ENCODE assay signal across 1 cellular context in the genomic region with DNA sequence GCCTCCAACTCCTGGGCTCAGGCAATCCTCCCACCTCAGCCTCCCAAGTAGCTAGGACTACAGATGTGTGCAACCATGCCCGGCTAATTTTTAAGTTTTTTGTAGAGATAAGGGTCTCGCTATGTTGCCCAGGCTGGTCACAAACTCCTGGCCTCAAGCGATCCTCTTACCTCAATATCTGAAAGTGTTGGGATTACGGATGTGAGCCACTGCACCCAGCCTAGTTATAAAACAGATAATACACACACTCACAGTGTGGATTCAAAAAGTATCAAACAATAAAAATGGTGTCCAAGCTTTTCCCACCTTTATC.
TF ChIP-seq lines count a peak whose summit lies in the region.

No MANE protein-coding gene starts in this region.

TF ChIP-seq in K562, 482 proteins besides CTCF, POLR2A, EP300 and RAD21 (continued from another document):
- TF ChIP-seq, protein P1, sequence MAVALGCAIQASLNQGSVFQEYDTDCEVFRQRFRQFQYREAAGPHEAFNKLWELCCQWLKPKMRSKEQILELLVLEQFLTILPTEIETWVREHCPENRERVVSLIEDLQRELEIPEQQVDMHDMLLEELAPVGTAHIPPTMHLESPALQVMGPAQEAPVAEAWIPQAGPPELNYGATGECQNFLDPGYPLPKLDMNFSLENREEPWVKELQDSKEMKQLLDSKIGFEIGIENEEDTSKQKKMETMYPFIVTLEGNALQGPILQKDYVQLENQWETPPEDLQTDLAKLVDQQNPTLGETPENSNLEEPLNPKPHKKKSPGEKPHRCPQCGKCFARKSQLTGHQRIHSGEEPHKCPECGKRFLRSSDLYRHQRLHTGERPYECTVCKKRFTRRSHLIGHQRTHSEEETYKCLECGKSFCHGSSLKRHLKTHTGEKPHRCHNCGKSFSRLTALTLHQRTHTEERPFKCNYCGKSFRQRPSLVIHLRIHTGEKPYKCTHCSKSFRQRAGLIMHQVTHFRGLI (CRISPR knock-in tag; IDR thresholded peaks at IDR 0.05): no peak
- TF ChIP-seq FOSL1 (tag; conservative IDR thresholded peaks at IDR 0.05) (no peak), SMARCA5 (IDR thresholded peaks at IDR 0.05) (0 out of 2 replicates have a peak, but pooled peaks have one; percentile 12), HNRNPH1 (optimal IDR thresholded peaks at IDR 0.05; ENCODE audit: low read depth, low read length) (no peak), ZNF561 (CRISPR knock-in tag; conservative IDR thresholded peaks at IDR 0.05) (no peak), ZBED1 (IDR thresholded peaks at IDR 0.05) (no peak), EHMT2 (IDR thresholded peaks at IDR 0.05) (no peak), ZNF121 (CRISPR knock-in tag; conservative IDR thresholded peaks at IDR 0.05) (peak; percentile 98), POLR2B (IDR thresholded peaks at IDR 0.05; ENCODE audit: low read depth, partially characterized antibody) (no peak), BCOR (IDR thresholded peaks at IDR 0.05) (peak; percentile 35; the same call in 1 of the 2 replicates), TAF15 (IDR thresholded peaks at IDR 0.05; ENCODE audit: low read depth, low read length) (no peak), MEF2A (IDR thresholded peaks at IDR 0.05; ENCODE audit: control insufficient read depth, low read depth, low read length) (no peak), MCM2 (IDR thresholded peaks at IDR 0.05; ENCODE audit: low read depth) (no peak), KHSRP (IDR thresholded peaks at IDR 0.05) (no peak), MED1 (CRISPR knock-in tag; IDR thresholded peaks at IDR 0.05; ENCODE audit: borderline replicate concordance) (no peak), ZNF143 (CRISPR knock-in tag; IDR thresholded peaks at IDR 0.05) (no peak), ZNF507 (tag; conservative IDR thresholded peaks at IDR 0.05) (no peak), CREBBP (IDR thresholded peaks at IDR 0.05; ENCODE audit: low read depth, low read length) (no peak), ZNF445 (CRISPR knock-in tag; IDR thresholded peaks at IDR 0.05; ENCODE audit: low read depth) (no peak), RFX1 (IDR thresholded peaks at IDR 0.05) (no peak), IRF2 (CRISPR knock-in tag; IDR thresholded peaks at IDR 0.05) (0 out of 2 replicates have a peak, but pooled peaks have one; percentile 7), ZC3H11A (IDR thresholded peaks at IDR 0.05; ENCODE audit: low read depth, low read length) (no peak), SMC3 (conservative IDR thresholded peaks at IDR 0.05; ENCODE audit: insufficient read depth, low read depth, low read length) (no peak), GABPB2 (CRISPR knock-in tag; conservative IDR thresholded peaks at IDR 0.05) (0 out of 2 replicates have a peak, but pooled peaks have one; percentile 26)
- TF ChIP-seq, protein P2, sequence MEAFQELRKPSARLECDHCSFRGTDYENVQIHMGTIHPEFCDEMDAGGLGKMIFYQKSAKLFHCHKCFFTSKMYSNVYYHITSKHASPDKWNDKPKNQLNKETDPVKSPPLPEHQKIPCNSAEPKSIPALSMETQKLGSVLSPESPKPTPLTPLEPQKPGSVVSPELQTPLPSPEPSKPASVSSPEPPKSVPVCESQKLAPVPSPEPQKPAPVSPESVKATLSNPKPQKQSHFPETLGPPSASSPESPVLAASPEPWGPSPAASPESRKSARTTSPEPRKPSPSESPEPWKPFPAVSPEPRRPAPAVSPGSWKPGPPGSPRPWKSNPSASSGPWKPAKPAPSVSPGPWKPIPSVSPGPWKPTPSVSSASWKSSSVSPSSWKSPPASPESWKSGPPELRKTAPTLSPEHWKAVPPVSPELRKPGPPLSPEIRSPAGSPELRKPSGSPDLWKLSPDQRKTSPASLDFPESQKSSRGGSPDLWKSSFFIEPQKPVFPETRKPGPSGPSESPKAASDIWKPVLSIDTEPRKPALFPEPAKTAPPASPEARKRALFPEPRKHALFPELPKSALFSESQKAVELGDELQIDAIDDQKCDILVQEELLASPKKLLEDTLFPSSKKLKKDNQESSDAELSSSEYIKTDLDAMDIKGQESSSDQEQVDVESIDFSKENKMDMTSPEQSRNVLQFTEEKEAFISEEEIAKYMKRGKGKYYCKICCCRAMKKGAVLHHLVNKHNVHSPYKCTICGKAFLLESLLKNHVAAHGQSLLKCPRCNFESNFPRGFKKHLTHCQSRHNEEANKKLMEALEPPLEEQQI (IDR thresholded peaks at IDR 0.05): no peak
- TF ChIP-seq, protein P3, sequence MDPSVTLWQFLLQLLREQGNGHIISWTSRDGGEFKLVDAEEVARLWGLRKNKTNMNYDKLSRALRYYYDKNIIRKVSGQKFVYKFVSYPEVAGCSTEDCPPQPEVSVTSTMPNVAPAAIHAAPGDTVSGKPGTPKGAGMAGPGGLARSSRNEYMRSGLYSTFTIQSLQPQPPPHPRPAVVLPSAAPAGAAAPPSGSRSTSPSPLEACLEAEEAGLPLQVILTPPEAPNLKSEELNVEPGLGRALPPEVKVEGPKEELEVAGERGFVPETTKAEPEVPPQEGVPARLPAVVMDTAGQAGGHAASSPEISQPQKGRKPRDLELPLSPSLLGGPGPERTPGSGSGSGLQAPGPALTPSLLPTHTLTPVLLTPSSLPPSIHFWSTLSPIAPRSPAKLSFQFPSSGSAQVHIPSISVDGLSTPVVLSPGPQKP (CRISPR knock-in tag; IDR thresholded peaks at IDR 0.05): no peak
- TF ChIP-seq, protein P4, sequence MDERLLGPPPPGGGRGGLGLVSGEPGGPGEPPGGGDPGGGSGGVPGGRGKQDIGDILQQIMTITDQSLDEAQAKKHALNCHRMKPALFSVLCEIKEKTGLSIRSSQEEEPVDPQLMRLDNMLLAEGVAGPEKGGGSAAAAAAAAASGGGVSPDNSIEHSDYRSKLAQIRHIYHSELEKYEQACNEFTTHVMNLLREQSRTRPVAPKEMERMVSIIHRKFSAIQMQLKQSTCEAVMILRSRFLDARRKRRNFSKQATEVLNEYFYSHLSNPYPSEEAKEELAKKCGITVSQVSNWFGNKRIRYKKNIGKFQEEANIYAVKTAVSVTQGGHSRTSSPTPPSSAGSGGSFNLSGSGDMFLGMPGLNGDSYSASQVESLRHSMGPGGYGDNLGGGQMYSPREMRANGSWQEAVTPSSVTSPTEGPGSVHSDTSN (CRISPR knock-in tag; IDR thresholded peaks at IDR 0.05; ENCODE audit: low read depth): no peak
- TF ChIP-seq, protein P4 (tag; conservative IDR thresholded peaks at IDR 0.05; ENCODE audit: low read depth): no peak
- TF ChIP-seq, protein P5, sequence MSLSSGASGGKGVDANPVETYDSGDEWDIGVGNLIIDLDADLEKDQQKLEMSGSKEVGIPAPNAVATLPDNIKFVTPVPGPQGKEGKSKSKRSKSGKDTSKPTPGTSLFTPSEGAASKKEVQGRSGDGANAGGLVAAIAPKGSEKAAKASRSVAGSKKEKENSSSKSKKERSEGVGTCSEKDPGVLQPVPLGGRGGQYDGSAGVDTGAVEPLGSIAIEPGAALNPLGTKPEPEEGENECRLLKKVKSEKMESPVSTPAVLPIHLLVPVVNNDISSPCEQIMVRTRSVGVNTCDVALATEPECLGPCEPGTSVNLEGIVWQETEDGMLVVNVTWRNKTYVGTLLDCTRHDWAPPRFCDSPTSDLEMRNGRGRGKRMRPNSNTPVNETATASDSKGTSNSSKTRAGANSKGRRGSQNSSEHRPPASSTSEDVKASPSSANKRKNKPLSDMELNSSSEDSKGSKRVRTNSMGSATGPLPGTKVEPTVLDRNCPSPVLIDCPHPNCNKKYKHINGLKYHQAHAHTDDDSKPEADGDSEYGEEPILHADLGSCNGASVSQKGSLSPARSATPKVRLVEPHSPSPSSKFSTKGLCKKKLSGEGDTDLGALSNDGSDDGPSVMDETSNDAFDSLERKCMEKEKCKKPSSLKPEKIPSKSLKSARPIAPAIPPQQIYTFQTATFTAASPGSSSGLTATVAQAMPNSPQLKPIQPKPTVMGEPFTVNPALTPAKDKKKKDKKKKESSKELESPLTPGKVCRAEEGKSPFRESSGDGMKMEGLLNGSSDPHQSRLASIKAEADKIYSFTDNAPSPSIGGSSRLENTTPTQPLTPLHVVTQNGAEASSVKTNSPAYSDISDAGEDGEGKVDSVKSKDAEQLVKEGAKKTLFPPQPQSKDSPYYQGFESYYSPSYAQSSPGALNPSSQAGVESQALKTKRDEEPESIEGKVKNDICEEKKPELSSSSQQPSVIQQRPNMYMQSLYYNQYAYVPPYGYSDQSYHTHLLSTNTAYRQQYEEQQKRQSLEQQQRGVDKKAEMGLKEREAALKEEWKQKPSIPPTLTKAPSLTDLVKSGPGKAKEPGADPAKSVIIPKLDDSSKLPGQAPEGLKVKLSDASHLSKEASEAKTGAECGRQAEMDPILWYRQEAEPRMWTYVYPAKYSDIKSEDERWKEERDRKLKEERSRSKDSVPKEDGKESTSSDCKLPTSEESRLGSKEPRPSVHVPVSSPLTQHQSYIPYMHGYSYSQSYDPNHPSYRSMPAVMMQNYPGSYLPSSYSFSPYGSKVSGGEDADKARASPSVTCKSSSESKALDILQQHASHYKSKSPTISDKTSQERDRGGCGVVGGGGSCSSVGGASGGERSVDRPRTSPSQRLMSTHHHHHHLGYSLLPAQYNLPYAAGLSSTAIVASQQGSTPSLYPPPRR (CRISPR knock-in tag; IDR thresholded peaks at IDR 0.05; ENCODE audit: borderline replicate concordance): no peak
